Comparison of ENCODE assay signal across 8 cellular contexts in the genomic region with DNA sequence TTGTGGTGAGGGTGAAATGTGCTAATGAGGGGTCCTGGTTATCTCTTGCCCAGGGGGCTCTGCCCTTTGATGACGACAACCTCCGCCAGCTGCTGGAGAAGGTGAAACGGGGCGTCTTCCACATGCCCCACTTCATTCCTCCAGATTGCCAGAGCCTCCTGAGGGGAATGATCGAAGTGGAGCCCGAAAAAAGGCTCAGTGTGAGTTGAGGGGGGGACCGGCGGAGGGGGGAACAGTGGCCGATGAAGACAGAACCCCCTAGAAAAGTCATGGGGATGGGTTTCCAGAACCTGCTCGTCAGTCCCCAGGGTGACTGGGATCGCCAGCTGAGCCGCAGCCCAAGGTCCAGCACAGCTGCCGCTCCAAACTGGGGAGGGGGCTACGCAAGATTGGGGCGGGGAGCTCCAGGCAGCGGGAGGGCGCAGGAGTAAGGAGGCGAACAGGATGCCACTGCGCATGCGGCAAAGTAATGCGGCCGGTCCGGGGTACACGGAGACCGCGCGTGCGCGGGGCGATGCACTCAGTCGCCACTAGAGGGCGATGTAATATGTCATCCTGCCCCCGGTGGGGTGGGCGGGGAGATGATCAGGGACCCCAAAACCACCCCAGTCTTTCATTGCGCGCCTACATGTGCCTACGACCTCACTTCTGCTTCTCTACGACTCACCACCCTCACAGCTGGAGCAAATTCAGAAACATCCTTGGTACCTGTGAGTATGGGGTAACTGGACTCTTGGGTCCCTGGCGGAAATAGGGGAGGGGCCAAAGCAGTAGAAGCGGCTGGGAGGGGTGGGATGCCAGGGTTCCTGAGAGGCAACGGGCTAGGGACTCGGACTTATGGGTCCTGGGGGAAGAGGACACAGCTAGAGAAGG. TPM values are rescaled to one million over a fixed set of nuclear protein-coding genes. Genes with fewer than 3 reads are reported as not detected.
DNase-seq lines count a peak whose midpoint lies in the region; ATAC-seq and TF ChIP-seq lines count a peak whose summit lies in the region.

No MANE protein-coding gene starts in this region.

- peak overlapping the region; percentile 29 for H3K4me3 ChIP-seq in GM12864 (ENCODE audit: low read depth, low read length)

- DNase-seq in GM12864 (ENCODE audit: low read depth), result no peak
- DNase-seq in NCI-H2196 (lab: John Stamatoyannopoulos, UW; ENCODE audit: unreplicated experiment), result peak; percentile 85
- DNase-seq in activated CD4-positive, alpha-beta T cell treated with anti-CD3 and anti-CD28 coated beads for 1 hour, result peak; percentile 91
- peak; percentile 79 for DNase-seq in cerebellar cortex (ENCODE audit: low spot score)
- DNase-seq in left lobe of liver (ENCODE audit: low spot score), result peak; percentile 87
- DNase-seq in stimulated activated CD4-positive, alpha-beta T cell treated with anti-CD3 and anti-CD28 coated beads, Interleukin-2, amount 100 ng/mL, for 48 hours, result peak; percentile 97 to 99

- ATAC-seq in HG02973 (IDR thresholded peaks at IDR 0.05; ENCODE audit: unreplicated experiment) (peak; percentile 56), left lobe of liver (peak; percentile 95), HG02852 (IDR thresholded peaks at IDR 0.05; ENCODE audit: unreplicated experiment) (no peak)

- peak; percentile 98 for TF ChIP-seq CTCF in GM12864 (IDR thresholded peaks at IDR 0.05; ENCODE audit: low read depth, low read length, missing control alignments)

RNA-seq across cellular contexts. Expression of a gene that starts 17.9 kb away (rescaled TPM):
- total RNA-seq in left lobe of liver, result 0.55 TPM

RNA-seq across cellular contexts. Expression of a gene that starts 21.8 kb away (rescaled TPM):
- total RNA-seq in left lobe of liver, result 15.7 TPM

RNA-seq across cellular contexts. Expression of a gene that starts 23.4 kb away (rescaled TPM):
- total RNA-seq in left lobe of liver, result 1.2 TPM

RNA-seq across cellular contexts. Expression of a gene that starts 38.0 kb away (rescaled TPM):
- 4.5 TPM for total RNA-seq in left lobe of liver

RNA-seq across cellular contexts. Expression of a gene that starts 42.9 kb away (rescaled TPM):
- total RNA-seq in left lobe of liver, result 30.3 TPM
